1 cellular context compared by ENCODE assay signal in genomic region chr14:55103005-55103640, GRCh38.
TF ChIP-seq lines count a peak whose summit lies in the region.

No MANE protein-coding gene starts in this region.

TF ChIP-seq in GM12878, 131 proteins besides CTCF, POLR2A, EP300 and RAD21 (continues in another document):
- TF ChIP-seq SP1 (IDR thresholded peaks at IDR 0.05; ENCODE audit: low read depth, low read length) = peak; percentile 21
- peak; percentile 77 for TF ChIP-seq ZNF592 (IDR thresholded peaks at IDR 0.05)
- peak; percentile 72 for TF ChIP-seq SKIL (IDR thresholded peaks at IDR 0.05; ENCODE audit: low read depth, poor library complexity, severe bottlenecking)
- TF ChIP-seq MYC (IDR thresholded peaks at IDR 0.05; ENCODE audit: insufficient read depth, insufficient read length, insufficient replicate concordance, low read length, severe bottlenecking) = no peak
- TF ChIP-seq ASH2L (IDR thresholded peaks at IDR 0.05; ENCODE audit: borderline replicate concordance, low read depth) = no peak
- TF ChIP-seq POU2F2 (IDR thresholded peaks at IDR 0.05; ENCODE audit: borderline replicate concordance, low read depth, low read length) = no peak
- peak; percentile 28; the same call in 1 of the 2 replicates for TF ChIP-seq NFIC (IDR thresholded peaks at IDR 0.05; ENCODE audit: low read depth, low read length)
- TF ChIP-seq, protein P1, sequence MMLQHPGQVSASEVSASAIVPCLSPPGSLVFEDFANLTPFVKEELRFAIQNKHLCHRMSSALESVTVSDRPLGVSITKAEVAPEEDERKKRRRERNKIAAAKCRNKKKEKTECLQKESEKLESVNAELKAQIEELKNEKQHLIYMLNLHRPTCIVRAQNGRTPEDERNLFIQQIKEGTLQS (IDR thresholded peaks at IDR 0.05; ENCODE audit: borderline replicate concordance, extremely low read depth, low read depth, low read length) = no peak
- TF ChIP-seq CEBPZ (IDR thresholded peaks at IDR 0.05; ENCODE audit: low read depth, low read length) = no peak
- TF ChIP-seq, protein P2, sequence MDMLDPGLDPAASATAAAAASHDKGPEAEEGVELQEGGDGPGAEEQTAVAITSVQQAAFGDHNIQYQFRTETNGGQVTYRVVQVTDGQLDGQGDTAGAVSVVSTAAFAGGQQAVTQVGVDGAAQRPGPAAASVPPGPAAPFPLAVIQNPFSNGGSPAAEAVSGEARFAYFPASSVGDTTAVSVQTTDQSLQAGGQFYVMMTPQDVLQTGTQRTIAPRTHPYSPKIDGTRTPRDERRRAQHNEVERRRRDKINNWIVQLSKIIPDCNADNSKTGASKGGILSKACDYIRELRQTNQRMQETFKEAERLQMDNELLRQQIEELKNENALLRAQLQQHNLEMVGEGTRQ (IDR thresholded peaks at IDR 0.05; ENCODE audit: borderline replicate concordance, low read depth, low read length) = no peak
- TF ChIP-seq STAT1 (conservative IDR thresholded peaks at IDR 0.05) = no peak
- TF ChIP-seq BACH1 (IDR thresholded peaks at IDR 0.05; ENCODE audit: borderline replicate concordance) = peak; percentile 71; the same call in 1 of the 2 replicates
- peak; percentile 78 for TF ChIP-seq DPF2 (IDR thresholded peaks at IDR 0.05)
- TF ChIP-seq BCL3 (IDR thresholded peaks at IDR 0.05; ENCODE audit: borderline replicate concordance, insufficient read depth, low read depth, low read length, poor library complexity, severe bottlenecking) = no peak
- TF ChIP-seq IKZF2 (IDR thresholded peaks at IDR 0.05) = peak; percentile 96 to 97
- TF ChIP-seq SMARCA5 (IDR thresholded peaks at IDR 0.05) = no peak
- no peak for TF ChIP-seq LARP7 (IDR thresholded peaks at IDR 0.05)
- TF ChIP-seq RAD51 (IDR thresholded peaks at IDR 0.05) = peak; percentile 31
- peak; percentile 72 for TF ChIP-seq NR2C1 (IDR thresholded peaks at IDR 0.05)
- TF ChIP-seq TCF12 (IDR thresholded peaks at IDR 0.05; ENCODE audit: low read depth, low read length) = 0 out of 2 replicates have a peak, but pooled peaks have one; percentile 37
- TF ChIP-seq SRF (IDR thresholded peaks at IDR 0.05; ENCODE audit: low read depth in 2 of 2, low read length in 2 of 2) = no peak
- TF ChIP-seq BRCA1 (IDR thresholded peaks at IDR 0.05; ENCODE audit: low read depth, low read length) = no peak
- peak; percentile 38; the same call in 1 of the 2 replicates for TF ChIP-seq CHD2 (IDR thresholded peaks at IDR 0.05; ENCODE audit: borderline replicate concordance, low read depth, low read length)
- peak; percentile 48; the same call in 1 of the 2 replicates for TF ChIP-seq TBL1XR1 (IDR thresholded peaks at IDR 0.05; ENCODE audit: low read depth, low read length)
- no peak for TF ChIP-seq E4F1 (IDR thresholded peaks at IDR 0.05; ENCODE audit: borderline replicate concordance, partially characterized antibody)
- no peak for TF ChIP-seq ZSCAN29 (IDR thresholded peaks at IDR 0.05)
- no peak for TF ChIP-seq PAX8 (IDR thresholded peaks at IDR 0.05)
- 0 out of 2 replicates have a peak, but pooled peaks have one; percentile 33 for TF ChIP-seq NKRF (conservative IDR thresholded peaks at IDR 0.05)
- TF ChIP-seq IRF5 (IDR thresholded peaks at IDR 0.05; ENCODE audit: borderline replicate concordance) = no peak
- TF ChIP-seq, protein P3, sequence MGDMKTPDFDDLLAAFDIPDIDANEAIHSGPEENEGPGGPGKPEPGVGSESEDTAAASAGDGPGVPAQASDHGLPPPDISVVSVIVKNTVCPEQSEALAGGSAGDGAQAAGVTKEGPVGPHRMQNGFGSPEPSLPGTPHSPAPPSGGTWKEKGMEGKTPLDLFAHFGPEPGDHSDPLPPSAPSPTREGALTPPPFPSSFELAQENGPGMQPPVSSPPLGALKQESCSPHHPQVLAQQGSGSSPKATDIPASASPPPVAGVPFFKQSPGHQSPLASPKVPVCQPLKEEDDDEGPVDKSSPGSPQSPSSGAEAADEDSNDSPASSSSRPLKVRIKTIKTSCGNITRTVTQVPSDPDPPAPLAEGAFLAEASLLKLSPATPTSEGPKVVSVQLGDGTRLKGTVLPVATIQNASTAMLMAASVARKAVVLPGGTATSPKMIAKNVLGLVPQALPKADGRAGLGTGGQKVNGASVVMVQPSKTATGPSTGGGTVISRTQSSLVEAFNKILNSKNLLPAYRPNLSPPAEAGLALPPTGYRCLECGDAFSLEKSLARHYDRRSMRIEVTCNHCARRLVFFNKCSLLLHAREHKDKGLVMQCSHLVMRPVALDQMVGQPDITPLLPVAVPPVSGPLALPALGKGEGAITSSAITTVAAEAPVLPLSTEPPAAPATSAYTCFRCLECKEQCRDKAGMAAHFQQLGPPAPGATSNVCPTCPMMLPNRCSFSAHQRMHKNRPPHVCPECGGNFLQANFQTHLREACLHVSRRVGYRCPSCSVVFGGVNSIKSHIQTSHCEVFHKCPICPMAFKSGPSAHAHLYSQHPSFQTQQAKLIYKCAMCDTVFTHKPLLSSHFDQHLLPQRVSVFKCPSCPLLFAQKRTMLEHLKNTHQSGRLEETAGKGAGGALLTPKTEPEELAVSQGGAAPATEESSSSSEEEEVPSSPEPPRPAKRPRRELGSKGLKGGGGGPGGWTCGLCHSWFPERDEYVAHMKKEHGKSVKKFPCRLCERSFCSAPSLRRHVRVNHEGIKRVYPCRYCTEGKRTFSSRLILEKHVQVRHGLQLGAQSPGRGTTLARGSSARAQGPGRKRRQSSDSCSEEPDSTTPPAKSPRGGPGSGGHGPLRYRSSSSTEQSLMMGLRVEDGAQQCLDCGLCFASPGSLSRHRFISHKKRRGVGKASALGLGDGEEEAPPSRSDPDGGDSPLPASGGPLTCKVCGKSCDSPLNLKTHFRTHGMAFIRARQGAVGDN (IDR thresholded peaks at IDR 0.05) = peak; percentile 95
